In the genomic region with DNA sequence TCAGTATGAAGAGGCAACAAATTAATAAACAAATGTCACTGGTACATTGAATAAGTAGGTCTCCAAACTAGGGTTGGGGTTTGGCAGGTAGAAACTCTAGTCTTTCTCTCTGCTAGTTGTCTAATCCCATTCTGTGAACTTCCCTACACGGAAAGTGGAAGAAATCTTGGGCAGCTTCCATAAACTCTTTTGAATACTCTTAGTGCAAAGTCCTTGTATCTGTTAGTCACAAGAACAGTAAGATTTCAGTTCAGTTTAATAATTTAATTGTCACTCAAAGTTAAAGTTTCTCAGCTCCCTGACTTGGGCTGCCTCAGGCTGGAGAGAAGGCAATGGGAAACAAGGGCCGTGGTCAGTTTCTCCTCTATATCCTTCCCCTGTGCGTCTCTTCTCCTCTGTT, we compare ENCODE assay signal across 1 cellular context.
TF ChIP-seq lines count a peak whose summit lies in the region.

No MANE protein-coding gene starts in this region.

TF ChIP-seq in K562, 482 proteins besides CTCF, POLR2A, EP300 and RAD21 (continued from another document):
- TF ChIP-seq RREB1 (CRISPR knock-in tag; IDR thresholded peaks at IDR 0.05) (no peak), RBFOX2 (IDR thresholded peaks at IDR 0.05; ENCODE audit: low read depth, low read length) (no peak), TARDBP (IDR thresholded peaks at IDR 0.05) (no peak), ZNF589 (CRISPR knock-in tag; IDR thresholded peaks at IDR 0.05; ENCODE audit: low read depth) (no peak), TCFL5 (CRISPR knock-in tag; conservative IDR thresholded peaks at IDR 0.05) (no peak), ZNF280A (IDR thresholded peaks at IDR 0.05; ENCODE audit: low read depth, partially characterized antibody) (no peak), DPF2 (IDR thresholded peaks at IDR 0.05) (no peak), MAFK (IDR thresholded peaks at IDR 0.05; ENCODE audit: low read length) (no peak), ETS2 (tag; IDR thresholded peaks at IDR 0.05; ENCODE audit: borderline replicate concordance, poor library complexity, severe bottlenecking) (no peak), SRSF7 (optimal IDR thresholded peaks at IDR 0.05; ENCODE audit: low read depth, low read length) (no peak), HDAC3 (IDR thresholded peaks at IDR 0.05; ENCODE audit: borderline replicate concordance, partially characterized antibody) (no peak), ZNF79 (CRISPR knock-in tag; IDR thresholded peaks at IDR 0.05; ENCODE audit: low read depth) (no peak), CHD2 (IDR thresholded peaks at IDR 0.05; ENCODE audit: low read depth, low read length) (no peak)
TF ChIP-seq in K562: peak in this region for 0.
